8 cellular contexts compared by ENCODE assay signal in genomic region chr7:143408686-143409551, GRCh38. TPM values are rescaled to one million over a fixed set of nuclear protein-coding genes. Genes with fewer than 3 reads are reported as not detected.
DNase-seq lines count a peak whose midpoint lies in the region; ATAC-seq and TF ChIP-seq lines count a peak whose summit lies in the region.

Gene EPHA1 (minus strand): TSS chr7:143408856. CDS start chr7:143408805, 51 bp downstream.

- peak in 2 of 3 donors; percentile 49 to 60 for DNase-seq in T-helper 17 cell
- peak; percentile 81 for DNase-seq in colonic mucosa
- peak; percentile 96 for DNase-seq in mesendoderm

- H4K5ac ChIP-seq in mesendoderm (ENCODE audit: low read length): no peak within 1 kb of the TSS

- WGBS in mesendoderm (ENCODE audit: extremely low coverage, insufficient coverage, low lambda C conversion rate): no CpG with 5 or more reads among the region's 39 CpGs
- WGBS in urinary bladder: 17% methylated on average over 39 of the region's 39 CpGs

- peak within 1 kb of the TSS; percentile 91 for H3K27ac Mint-ChIP-seq in T-helper 17 cell

- H2BK5ac ChIP-seq in mesendoderm (ENCODE audit: low read length): peak within 1 kb of the TSS; percentile 96

- H3K27me3 ChIP-seq in BLaER1 treated with 17β-estradiol and CSF1 and Interleukin-3, amounts not matched to agents 10 nM and 100 nM: peaks cover 0 to 12% (median 0%) of the 10 kb centered on the region in 11 experiments; a peak in 5 of 22 replicates
- H3K27me3 ChIP-seq in colonic mucosa: no peaks in the 10 kb centered on the region
- no peaks in the 10 kb centered on the region for H3K27me3 ChIP-seq in mesendoderm (ENCODE audit: insufficient read depth, low read length, poor library complexity)

- no peaks in the 10 kb centered on the region for H4K20me1 ChIP-seq in BLaER1 treated with 17β-estradiol and CSF1 and Interleukin-3, amounts not matched to agents 10 nM and 100 nM

- H2AK5ac ChIP-seq in mesendoderm (ENCODE audit: low read length): peak within 1 kb of the TSS; percentile 90

- no peaks in the 10 kb centered on the region for H3K27me3 Mint-ChIP-seq in T-helper 17 cell

- no peak within 1 kb of the TSS for H4K8ac ChIP-seq in mesendoderm (ENCODE audit: low read depth, low read length)

- H3K79me2 ChIP-seq in mesendoderm (ENCODE audit: control insufficient read depth, insufficient read depth, low read length): peaks cover 28% of the 10 kb centered on the region

- peak within 1 kb of the TSS; percentile 97 for H3K4me3 Mint-ChIP-seq in T-helper 17 cell

- TF ChIP-seq CTCF in colonic mucosa (IDR thresholded peaks at IDR 0.05): peak; percentile 36

- peaks cover 43 to 87% (median 73%) of the 10 kb centered on the region in 10 experiments for H3K4me1 ChIP-seq in BLaER1 treated with 17β-estradiol and CSF1 and Interleukin-3, amounts not matched to agents 10 nM and 100 nM
- H3K4me1 ChIP-seq in colonic mucosa: peaks cover 12% of the 10 kb centered on the region
- H3K4me1 ChIP-seq in mesendoderm (ENCODE audit: control insufficient read depth, low read depth, low read length): peaks cover 29% of the 10 kb centered on the region
- H3K4me1 ChIP-seq in urinary bladder (ENCODE audit: insufficient read depth): peaks cover 3% of the 10 kb centered on the region

- H3K4me2 ChIP-seq in BLaER1 treated with 17β-estradiol and CSF1 and Interleukin-3, amounts not matched to agents 10 nM and 100 nM: peak within 1 kb of the TSS; percentile 34 to 99 (median 88)
- peak within 1 kb of the TSS; percentile 64 for H3K4me2 ChIP-seq in mesendoderm (ENCODE audit: low read length)

- no peak within 1 kb of the TSS for H2BK120ac ChIP-seq in mesendoderm (ENCODE audit: low read depth, low read length)

- peak within 1 kb of the TSS in 5 of 11 experiments; percentile 26 to 65 (median 54); a peak in 10 of 22 replicates for H3K9ac ChIP-seq in BLaER1 treated with 17β-estradiol and CSF1 and Interleukin-3, amounts not matched to agents 10 nM and 100 nM
- peak within 1 kb of the TSS; percentile 56 to 73 for H3K9ac ChIP-seq in colonic mucosa (ENCODE audit: low read depth in 2 of 2, low read length in 2 of 2)
- peak within 1 kb of the TSS; percentile 97 for H3K9ac ChIP-seq in mesendoderm (ENCODE audit: low read length)

- intact Hi-C loops in colonic mucosa (cut with DNase I): no loop called here

- no peaks in the 10 kb centered on the region for H3K36me3 Mint-ChIP-seq in T-helper 17 cell (ENCODE audit: low read depth)

- no peak within 1 kb of the TSS for H2BK15ac ChIP-seq in mesendoderm (replicated peaks; ENCODE audit: low read depth)

- H3K36me3 ChIP-seq in BLaER1 treated with 17β-estradiol and CSF1 and Interleukin-3, amounts not matched to agents 10 nM and 100 nM: no peaks in the 10 kb centered on the region
- H3K36me3 ChIP-seq in colonic mucosa: no peaks in the 10 kb centered on the region
- no peaks in the 10 kb centered on the region for H3K36me3 ChIP-seq in mesendoderm (ENCODE audit: control insufficient read depth, insufficient read depth, low read length)
- no peaks in the 10 kb centered on the region for H3K36me3 ChIP-seq in urinary bladder (ENCODE audit: insufficient read depth)

- peak within 1 kb of the TSS; percentile 28 for H3K4ac ChIP-seq in mesendoderm (ENCODE audit: low read depth, low read length)

- H3K4me1 Mint-ChIP-seq in T-helper 17 cell: peaks cover 53% of the 10 kb centered on the region

- peak within 1 kb of the TSS; percentile 52 for H3K18ac ChIP-seq in mesendoderm (ENCODE audit: low read length)

- peaks cover 0 to 11% (median 0%) of the 10 kb centered on the region in 11 experiments; a peak in 3 of 22 replicates for H3K9me3 ChIP-seq in BLaER1 treated with 17β-estradiol and CSF1 and Interleukin-3, amounts not matched to agents 10 nM and 100 nM (replicated peaks in 1 of 11)
- H3K9me3 ChIP-seq in T-helper 17 cell (ENCODE audit: control insufficient read depth, low read length, poor library complexity, severe bottlenecking): no peaks in the 10 kb centered on the region
- no peaks in the 10 kb centered on the region for H3K9me3 ChIP-seq in colonic mucosa

- peak within 1 kb of the TSS; percentile 99 for H3K56ac ChIP-seq in mesendoderm (ENCODE audit: low read length)

- H3K79me1 ChIP-seq in mesendoderm (ENCODE audit: low read length): peaks cover 16% of the 10 kb centered on the region

- ATAC-seq in HG03139 (IDR thresholded peaks at IDR 0.05; ENCODE audit: unreplicated experiment): peak; percentile 49
- ATAC-seq in T-helper 17 cell: peak; percentile 84
- ATAC-seq in HG03108 (IDR thresholded peaks at IDR 0.05; ENCODE audit: unreplicated experiment): no peak
- no peak for ATAC-seq in GM21619 (IDR thresholded peaks at IDR 0.05; ENCODE audit: unreplicated experiment)

- H3K23ac ChIP-seq in mesendoderm (ENCODE audit: low read length): peak within 1 kb of the TSS; percentile 89

- peak within 1 kb of the TSS in 4 of 11 experiments; percentile 69 to 87 (median 77); a peak in 8 of 22 replicates for H3K27ac ChIP-seq in BLaER1 treated with 17β-estradiol and CSF1 and Interleukin-3, amounts not matched to agents 10 nM and 100 nM
- H3K27ac ChIP-seq in colonic mucosa (peak within 1 kb of the TSS; percentile 2), mesendoderm (ENCODE audit: low read depth, low read length) (peak within 1 kb of the TSS; percentile 93), urinary bladder (ENCODE audit: low read depth) (no peak within 1 kb of the TSS)

- H3K4me3 ChIP-seq in BLaER1 treated with 17β-estradiol and CSF1 and Interleukin-3, amounts not matched to agents 10 nM and 100 nM: peak within 1 kb of the TSS in 6 of 10 experiments; percentile 9 to 66 (median 38); a peak in 10 of 20 replicates
- H3K4me3 ChIP-seq in colonic mucosa: peak within 1 kb of the TSS; percentile 62
- peak within 1 kb of the TSS; percentile 96 for H3K4me3 ChIP-seq in mesendoderm (ENCODE audit: low read length)
- H3K4me3 ChIP-seq in urinary bladder (ENCODE audit: low read depth, low read length): peak within 1 kb of the TSS; percentile 46

RNA-seq across cellular contexts. Expression of gene EPHA1, which starts in this region (rescaled TPM):
- 10 to 100 TPM in 1 of 2 donors, 1 to 10 TPM in 1; 9.4 to 19.7 TPM for total RNA-seq in T-helper 17 cell
- total RNA-seq in colonic mucosa: 10 to 100 TPM; 16.0 to 18.4 TPM
- polyA plus RNA-seq in mesendoderm (2013, experiment 1 of 2): 85.6 TPM
- polyA plus RNA-seq in mesendoderm (2013, experiment 2 of 2): 80.8 TPM
- 3.2 TPM for total RNA-seq in urinary bladder
- polyA plus RNA-seq in urinary bladder: 1.4 TPM

Comparison
In these comparisons a context has a peak if more than half of its experiments do, and no peak if none do; other contexts are left out.
1. H3K4me3 ChIP-seq: peak in every context shown above with its lines; median percentile 96 in mesendoderm; 62 in colonic mucosa; 46 in urinary bladder; 38 in BLaER1 treated with 17β-estradiol and CSF1 and Interleukin-3, amounts not matched to agents 10 nM and 100 nM.
2. ATAC-seq: peak in HG03139 (single experiment) and T-helper 17 cell (single experiment); none in HG03108 (single experiment) and GM21619 (single experiment).
3. Peak in every context shown above with its lines, with median percentiles within 50 percentile points of each other: DNase-seq.